8 cellular contexts compared by ENCODE assay signal in genomic region chr2:37892436-37893114, GRCh38. TPM values are rescaled to one million over a fixed set of nuclear protein-coding genes. Genes with fewer than 3 reads are reported as not detected.
DNase-seq lines count a peak whose midpoint lies in the region; ATAC-seq and TF ChIP-seq lines count a peak whose summit lies in the region.

No MANE protein-coding gene starts in this region.

- H3K9me2 ChIP-seq in Loucy (replicated peaks; ENCODE audit: low read depth, low read length): no peaks in the 10 kb centered on the region

- H3K9ac ChIP-seq in Loucy (ENCODE audit: low read depth, low read length, poor library complexity, severe bottlenecking): peak overlapping the region; percentile 59

- H3K4me1 ChIP-seq in Loucy (ENCODE audit: insufficient read depth, low read length, poor library complexity, severe bottlenecking): peaks cover 30% of the 10 kb centered on the region

- no peaks in the 10 kb centered on the region for H3K9me3 Mint-ChIP-seq in activated T-helper 1 cell treated with anti-CD3 and anti-CD28 coated beads, Interleukin-12 subunit alpha, Interleukin-12 subunit beta, Interleukin-2, Interleukin-4 antibody, amounts not matched to agents 30 ng/mL and 10 ng/mL and 1 ng/mL, durations not matched to agents 14 hours and 24 hours and 36 hours

- H3K4me3 Mint-ChIP-seq in activated T-helper 1 cell treated with anti-CD3 and anti-CD28 coated beads, Interleukin-12 subunit alpha, Interleukin-12 subunit beta, Interleukin-2, Interleukin-4 antibody, amounts not matched to agents 30 ng/mL and 10 ng/mL and 1 ng/mL, durations not matched to agents 14 hours and 24 hours and 36 hours: no peak overlapping the region

- DNase-seq in germinal center (ENCODE audit: low spot score) (peak; percentile 31), C1 segment of cervical spinal cord (lab: John Stamatoyannopoulos, UW) (no peak)
- DNase-seq in stimulated activated CD4-positive, alpha-beta T cell treated with anti-CD3 and anti-CD28 coated beads, Interleukin-4, amount 100 ng/mL, for 24 hours: no peak
- no peak for DNase-seq in activated T-helper 1 cell treated with anti-CD3 and anti-CD28 coated beads, Interleukin-12 subunit alpha, Interleukin-12 subunit beta, Interleukin-2, Interleukin-4 antibody, amounts not matched to agents 30 ng/mL and 10 ng/mL and 1 ng/mL, durations not matched to agents 14 hours and 24 hours and 36 hours (ENCODE audit: low spot score)
- no peak for DNase-seq in activated effector memory CD4-positive, alpha-beta T cell treated with anti-CD3 and anti-CD28 coated beads, Interleukin-2, amount 50 U/mL, for 16 hours

- no peaks in the 10 kb centered on the region for H3K36me3 Mint-ChIP-seq in activated T-helper 1 cell treated with anti-CD3 and anti-CD28 coated beads, Interleukin-12 subunit alpha, Interleukin-12 subunit beta, Interleukin-2, Interleukin-4 antibody, amounts not matched to agents 30 ng/mL and 10 ng/mL and 1 ng/mL, durations not matched to agents 14 hours and 24 hours and 36 hours (ENCODE audit: low read depth)

- TF ChIP-seq CTCF in Loucy (conservative IDR thresholded peaks at IDR 0.05; ENCODE audit: low read length): no peak

- ATAC-seq in GM18499 (IDR thresholded peaks at IDR 0.05; ENCODE audit: insufficient read depth, unreplicated experiment) (peak; percentile 79), GM21737 (IDR thresholded peaks at IDR 0.05; ENCODE audit: unreplicated experiment) (peak; percentile 74)

- no peak overlapping the region for H3K27ac Mint-ChIP-seq in activated T-helper 1 cell treated with anti-CD3 and anti-CD28 coated beads, Interleukin-12 subunit alpha, Interleukin-12 subunit beta, Interleukin-2, Interleukin-4 antibody, amounts not matched to agents 30 ng/mL and 10 ng/mL and 1 ng/mL, durations not matched to agents 14 hours and 24 hours and 36 hours

- H3K79me2 ChIP-seq in Loucy (ENCODE audit: insufficient read depth, low read length): no peaks in the 10 kb centered on the region

- intact Hi-C loops in activated T-helper 1 cell treated with anti-CD3 and anti-CD28 coated beads, Interleukin-12 subunit alpha, Interleukin-12 subunit beta, Interleukin-2, Interleukin-4 antibody, amounts not matched to agents 30 ng/mL and 10 ng/mL and 1 ng/mL, durations not matched to agents 14 hours and 24 hours and 36 hours (cut with micrococcal nuclease): loop anchor here (1.0 to 5.0 kb wide), 2 partner anchors 225 to 724 kb away; no protein-coding TSS in a partner anchor

- H3K36me3 ChIP-seq in Loucy (ENCODE audit: insufficient read depth, low read length): no peaks in the 10 kb centered on the region

- H3K4me3 ChIP-seq in Loucy (ENCODE audit: low read length, poor library complexity, severe bottlenecking): peak overlapping the region; percentile 65

- H2AFZ ChIP-seq in Loucy (ENCODE audit: low read length): peak overlapping the region; percentile 79

- peak overlapping the region; percentile 82 for H3K4me2 ChIP-seq in Loucy (ENCODE audit: low read depth, low read length, poor library complexity, severe bottlenecking)

- peaks cover 9% of the 10 kb centered on the region for H3K27me3 Mint-ChIP-seq in activated T-helper 1 cell treated with anti-CD3 and anti-CD28 coated beads, Interleukin-12 subunit alpha, Interleukin-12 subunit beta, Interleukin-2, Interleukin-4 antibody, amounts not matched to agents 30 ng/mL and 10 ng/mL and 1 ng/mL, durations not matched to agents 14 hours and 24 hours and 36 hours (ENCODE audit: insufficient read depth)

- no peaks in the 10 kb centered on the region for H3K27me3 ChIP-seq in Loucy (ENCODE audit: insufficient read depth, low read length, poor library complexity, severe bottlenecking)

- no peaks in the 10 kb centered on the region for H4K20me1 ChIP-seq in Loucy (ENCODE audit: insufficient read depth, low read length, poor library complexity, severe bottlenecking)

- no peaks in the 10 kb centered on the region for H3K9me3 ChIP-seq in Loucy (ENCODE audit: insufficient read depth, low read depth, low read length)

- peaks cover 13% of the 10 kb centered on the region for H3F3A ChIP-seq in Loucy (ENCODE audit: low read depth)

- peaks cover 8% of the 10 kb centered on the region for H3K4me1 Mint-ChIP-seq in activated T-helper 1 cell treated with anti-CD3 and anti-CD28 coated beads, Interleukin-12 subunit alpha, Interleukin-12 subunit beta, Interleukin-2, Interleukin-4 antibody, amounts not matched to agents 30 ng/mL and 10 ng/mL and 1 ng/mL, durations not matched to agents 14 hours and 24 hours and 36 hours (ENCODE audit: low read depth)

RNA-seq across cellular contexts. Expression of gene RMDN2, which starts 32.5 kb away (rescaled TPM):
- total RNA-seq in activated T-helper 1 cell treated with anti-CD3 and anti-CD28 coated beads, Interleukin-12 subunit alpha, Interleukin-12 subunit beta, Interleukin-2, Interleukin-4 antibody, amounts not matched to agents 30 ng/mL and 10 ng/mL and 1 ng/mL, durations not matched to agents 14 hours and 24 hours and 36 hours: 1.3 and 2.2 TPM in 2 replicates
